Comparison of ENCODE assay signal across 8 cellular contexts in genomic region chr2:160970052-160970846, GRCh38.
A peak's percentile ranks its signal among the peaks of the same experiment; 100 is the strongest.
DNase-seq lines count a peak whose midpoint lies in the region; ATAC-seq and TF ChIP-seq lines count a peak whose summit lies in the region.

No MANE protein-coding gene starts in this region.

- no peaks in the 10 kb centered on the region for H3K9me3 ChIP-seq in iPS-18a (ENCODE audit: control insufficient read depth, low read depth, low read length)
- H3K9me3 ChIP-seq in smooth muscle cell (replicated peaks; ENCODE audit: low read depth) = no peaks in the 10 kb centered on the region

- no peaks in the 10 kb centered on the region for H4K20me1 ChIP-seq in smooth muscle cell (ENCODE audit: low read depth)

- no peaks in the 10 kb centered on the region for H3K27me3 ChIP-seq in iPS-18a (ENCODE audit: control insufficient read depth, insufficient read depth, low read length)
- H3K27me3 ChIP-seq in smooth muscle cell (ENCODE audit: low read depth) = no peaks in the 10 kb centered on the region

- intact Hi-C loops in activated CD4-positive, alpha-beta T cell treated with anti-CD3 and anti-CD28 coated beads for 36 hours (cut with DNase I, micrococcal nuclease) = loop anchor here (1.0 to 10.0 kb wide), 4 partner anchors 555 to 858 kb away; no protein-coding TSS in a partner anchor

- no peaks in the 10 kb centered on the region for H3K79me2 ChIP-seq in smooth muscle cell (ENCODE audit: low read depth)

- no peak overlapping the region for H3K4me3 Mint-ChIP-seq in activated CD4-positive, alpha-beta T cell treated with anti-CD3 and anti-CD28 coated beads for 36 hours
- no peak overlapping the region for H3K4me3 Mint-ChIP-seq in activated naive CD8-positive, alpha-beta T cell treated with anti-CD3 and anti-CD28 coated beads, Interleukin-2, amount 50 U/mL, for 24 hours

- H3K27me3 Mint-ChIP-seq in activated CD4-positive, alpha-beta T cell treated with anti-CD3 and anti-CD28 coated beads for 36 hours = peaks cover 2% of the 10 kb centered on the region
- H3K27me3 Mint-ChIP-seq in activated naive CD8-positive, alpha-beta T cell treated with anti-CD3 and anti-CD28 coated beads, Interleukin-2, amount 50 U/mL, for 24 hours = peaks cover 4% of the 10 kb centered on the region

- peak overlapping the region; percentile 78 for H3K4me2 ChIP-seq in smooth muscle cell

- 2% methylated on average over 3 of the region's 3 CpGs for WGBS in smooth muscle cell (ENCODE audit: low lambda C conversion rate)

- in situ Hi-C loops in astrocyte of the cerebellum (cut with HindIII; ENCODE audit: low sequenced_read_pairs) = no loop called here

- peak overlapping the region; percentile 70 for H2AFZ ChIP-seq in smooth muscle cell (ENCODE audit: low read depth)

- H3K4me3 ChIP-seq in astrocyte of the cerebellum (ENCODE audit: low read depth, low read length) (no peak overlapping the region), iPS-18a (ENCODE audit: low read length) (no peak overlapping the region), smooth muscle cell (peak overlapping the region; percentile 38)

- H3K27ac ChIP-seq in iPS-18a (ENCODE audit: low read length) (peak overlapping the region; percentile 81), smooth muscle cell (ENCODE audit: low read depth) (peak overlapping the region; percentile 81)

- TF ChIP-seq CTCF in astrocyte of the cerebellum (IDR thresholded peaks at IDR 0.05; ENCODE audit: low read depth, low read length, missing control alignments) = peak; percentile 71
- peak; percentile 81 for TF ChIP-seq CTCF in smooth muscle cell (IDR thresholded peaks at IDR 0.05; ENCODE audit: borderline replicate concordance, insufficient read depth, poor library complexity, severe bottlenecking)

- H3K36me3 ChIP-seq in iPS-18a (ENCODE audit: control insufficient read depth, low read depth, low read length) (no peaks in the 10 kb centered on the region), smooth muscle cell (ENCODE audit: low read depth) (no peaks in the 10 kb centered on the region)

- peaks cover 10% of the 10 kb centered on the region for H3F3A ChIP-seq in smooth muscle cell (ENCODE audit: low read depth)

- CTCF ChIA-PET in activated CD4-positive, alpha-beta T cell treated with anti-CD3 and anti-CD28 coated beads for 36 hours (lab: Charles Lee) = interaction anchor here (0.7 to 2.6 kb wide), 11 partner anchors 8 to 900 kb away, joined by 3 to 12 read pairs (median 4); no protein-coding TSS in a partner anchor

- DNase-seq in activated CD4-positive, alpha-beta T cell treated with anti-CD3 and anti-CD28 coated beads for 36 hours = peak; percentile 20
- DNase-seq in activated CD4-positive, alpha-beta T cell treated with anti-CD3 and anti-CD28 coated beads, Interleukin-2, amount 50 U/mL, for 1 hour = no peak
- DNase-seq in NCI-H2107 (lab: John Stamatoyannopoulos, UW) (peak; percentile 23), astrocyte of the cerebellum (ENCODE audit: low read depth) (peak; percentile 82), smooth muscle cell (lab: John Stamatoyannopoulos, UW; ENCODE audit: unreplicated experiment) (no peak)
- no peak for DNase-seq in activated naive CD8-positive, alpha-beta T cell treated with anti-CD3 and anti-CD28 coated beads, Interleukin-2, amount 50 U/mL, for 24 hours

- peaks cover 7% of the 10 kb centered on the region for H3K4me1 ChIP-seq in iPS-18a (ENCODE audit: control insufficient read depth, low read depth, low read length)
- H3K4me1 ChIP-seq in smooth muscle cell (ENCODE audit: low read depth) = no peaks in the 10 kb centered on the region

- no peaks in the 10 kb centered on the region for H3K36me3 Mint-ChIP-seq in activated CD4-positive, alpha-beta T cell treated with anti-CD3 and anti-CD28 coated beads for 36 hours (ENCODE audit: low read depth)
- no peaks in the 10 kb centered on the region for H3K36me3 Mint-ChIP-seq in activated naive CD8-positive, alpha-beta T cell treated with anti-CD3 and anti-CD28 coated beads, Interleukin-2, amount 50 U/mL, for 24 hours (ENCODE audit: low read depth)

- H3K27ac Mint-ChIP-seq in activated CD4-positive, alpha-beta T cell treated with anti-CD3 and anti-CD28 coated beads for 36 hours = no peak overlapping the region
- no peak overlapping the region for H3K27ac Mint-ChIP-seq in activated naive CD8-positive, alpha-beta T cell treated with anti-CD3 and anti-CD28 coated beads, Interleukin-2, amount 50 U/mL, for 24 hours

- H3K9me3 Mint-ChIP-seq in activated CD4-positive, alpha-beta T cell treated with anti-CD3 and anti-CD28 coated beads for 36 hours (ENCODE audit: low read depth) = no peaks in the 10 kb centered on the region
- H3K9me3 Mint-ChIP-seq in activated naive CD8-positive, alpha-beta T cell treated with anti-CD3 and anti-CD28 coated beads, Interleukin-2, amount 50 U/mL, for 24 hours = no peaks in the 10 kb centered on the region

- peaks cover 5% of the 10 kb centered on the region for H3K4me1 Mint-ChIP-seq in activated CD4-positive, alpha-beta T cell treated with anti-CD3 and anti-CD28 coated beads for 36 hours
- H3K4me1 Mint-ChIP-seq in activated naive CD8-positive, alpha-beta T cell treated with anti-CD3 and anti-CD28 coated beads, Interleukin-2, amount 50 U/mL, for 24 hours = no peaks in the 10 kb centered on the region

- POLR2A ChIA-PET in activated CD4-positive, alpha-beta T cell treated with anti-CD3 and anti-CD28 coated beads for 36 hours (lab: Charles Lee) = interaction anchor here (0.7 kb wide), 1 partner anchor 556 kb away, joined by 3 read pairs; no protein-coding TSS in a partner anchor

- ATAC-seq in activated CD4-positive, alpha-beta T cell treated with anti-CD3 and anti-CD28 coated beads for 36 hours = no peak
- ATAC-seq in activated naive CD8-positive, alpha-beta T cell treated with anti-CD3 and anti-CD28 coated beads, Interleukin-2, amount 50 U/mL, for 24 hours = no peak
- no peak for ATAC-seq in HG02610 (IDR thresholded peaks at IDR 0.05; ENCODE audit: unreplicated experiment)

- H3K9ac ChIP-seq in iPS-18a (ENCODE audit: low read length) = peak overlapping the region; percentile 52
- peak overlapping the region; percentile 31 for H3K9ac ChIP-seq in smooth muscle cell (ENCODE audit: low read depth)

Comparison
In these comparisons a context has a peak if more than half of its experiments do, and no peak if none do; other contexts are left out.
1. DNase-seq: peak in activated CD4-positive, alpha-beta T cell treated with anti-CD3 and anti-CD28 coated beads for 36 hours (single experiment), NCI-H2107 (single experiment) and astrocyte of the cerebellum (single experiment); none in activated CD4-positive, alpha-beta T cell treated with anti-CD3 and anti-CD28 coated beads, Interleukin-2, amount 50 U/mL, for 1 hour (single experiment), smooth muscle cell (single experiment) and activated naive CD8-positive, alpha-beta T cell treated with anti-CD3 and anti-CD28 coated beads, Interleukin-2, amount 50 U/mL, for 24 hours (single experiment).